Comparison of ENCODE assay signal across 1 cellular context in the genomic region with DNA sequence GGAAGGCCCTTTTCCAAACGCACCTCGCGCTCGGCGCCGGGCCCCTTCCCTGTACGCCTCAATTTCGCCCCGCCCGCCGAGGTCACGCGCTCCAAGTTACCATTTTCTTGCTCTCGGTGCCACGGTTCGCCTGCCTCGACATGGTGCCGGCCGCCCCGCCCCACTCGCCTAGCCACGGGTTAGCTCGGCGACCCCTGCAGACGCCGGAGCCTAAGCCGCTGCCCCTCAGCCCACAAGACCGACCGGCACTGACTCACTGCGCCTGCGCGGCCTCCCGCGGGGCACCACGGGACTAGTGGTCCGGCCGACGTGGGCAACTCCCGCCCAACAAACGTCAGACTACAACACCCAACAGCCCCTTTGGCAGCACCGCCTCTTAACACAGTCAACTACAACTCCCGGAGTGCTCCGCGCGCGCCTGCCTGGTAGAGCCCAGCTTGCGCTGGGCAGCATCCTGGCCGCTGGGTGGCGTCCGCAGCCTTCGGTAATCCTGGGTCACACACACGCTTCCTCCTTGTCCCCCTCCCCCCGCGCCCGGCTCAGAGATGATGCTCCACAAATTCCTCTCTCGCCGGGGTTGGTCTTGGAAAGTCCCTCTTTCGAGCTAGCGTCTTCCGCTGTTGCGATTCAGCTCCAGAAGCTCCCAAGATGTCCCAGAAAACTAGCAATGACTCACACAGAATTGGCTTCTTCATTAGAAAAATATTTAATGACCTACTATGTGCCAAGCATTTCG.
TF ChIP-seq lines count a peak whose summit lies in the region.

A gene (minus strand): TSS at position 250 of the 736 bp plus-strand sequence. CDS start 108 bp downstream, at position 142.

TF ChIP-seq in H1, 55 proteins besides CTCF, POLR2A, EP300 and RAD21 (continues in another document):
- TF ChIP-seq BCL11A (IDR thresholded peaks at IDR 0.05; ENCODE audit: low read depth in 2 of 2, low read length in 2 of 2): no peak
- TF ChIP-seq CHD2 (IDR thresholded peaks at IDR 0.05; ENCODE audit: low read length): peak; percentile 63
- TF ChIP-seq KDM1A (IDR thresholded peaks at IDR 0.05; ENCODE audit: borderline replicate concordance, low read length): peak; percentile 72; the same call in 1 of the 2 replicates
- peak; percentile 75 for TF ChIP-seq JUND (IDR thresholded peaks at IDR 0.05; ENCODE audit: low read length)
- TF ChIP-seq POLR2AphosphoS5 (IDR thresholded peaks at IDR 0.05; ENCODE audit: low read depth, low read length): peak; percentile 56; the same call in 1 of the 2 replicates
- TF ChIP-seq SIRT6 (IDR thresholded peaks at IDR 0.05; ENCODE audit: low read length): no peak
- TF ChIP-seq SAP30 (IDR thresholded peaks at IDR 0.05; ENCODE audit: insufficient read depth, insufficient replicate concordance, low read length): no peak
- no peak for TF ChIP-seq FOSL1 (IDR thresholded peaks at IDR 0.05; ENCODE audit: insufficient read depth, low read depth, low read length)
- TF ChIP-seq CBX5 (IDR thresholded peaks at IDR 0.05; ENCODE audit: low read depth, low read length): no peak
- 0 out of 2 replicates have a peak, but pooled peaks have one; percentile 3 for TF ChIP-seq KDM5A (IDR thresholded peaks at IDR 0.05; ENCODE audit: low read length)
- TF ChIP-seq, protein P1, sequence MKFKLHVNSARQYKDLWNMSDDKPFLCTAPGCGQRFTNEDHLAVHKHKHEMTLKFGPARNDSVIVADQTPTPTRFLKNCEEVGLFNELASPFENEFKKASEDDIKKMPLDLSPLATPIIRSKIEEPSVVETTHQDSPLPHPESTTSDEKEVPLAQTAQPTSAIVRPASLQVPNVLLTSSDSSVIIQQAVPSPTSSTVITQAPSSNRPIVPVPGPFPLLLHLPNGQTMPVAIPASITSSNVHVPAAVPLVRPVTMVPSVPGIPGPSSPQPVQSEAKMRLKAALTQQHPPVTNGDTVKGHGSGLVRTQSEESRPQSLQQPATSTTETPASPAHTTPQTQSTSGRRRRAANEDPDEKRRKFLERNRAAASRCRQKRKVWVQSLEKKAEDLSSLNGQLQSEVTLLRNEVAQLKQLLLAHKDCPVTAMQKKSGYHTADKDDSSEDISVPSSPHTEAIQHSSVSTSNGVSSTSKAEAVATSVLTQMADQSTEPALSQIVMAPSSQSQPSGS (IDR thresholded peaks at IDR 0.05; ENCODE audit: low read length): peak; percentile 32; the same call in 1 of the 2 replicates
- TF ChIP-seq, protein P2, sequence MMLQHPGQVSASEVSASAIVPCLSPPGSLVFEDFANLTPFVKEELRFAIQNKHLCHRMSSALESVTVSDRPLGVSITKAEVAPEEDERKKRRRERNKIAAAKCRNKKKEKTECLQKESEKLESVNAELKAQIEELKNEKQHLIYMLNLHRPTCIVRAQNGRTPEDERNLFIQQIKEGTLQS (IDR thresholded peaks at IDR 0.05; ENCODE audit: insufficient read depth, low read depth, low read length): peak; percentile 67; the same call in 1 of the 2 replicates
- peak; percentile 26 for TF ChIP-seq NANOG (IDR thresholded peaks at IDR 0.05; ENCODE audit: insufficient read depth, low read depth, low read length, poor library complexity, severe bottlenecking)
- TF ChIP-seq RFX5 (IDR thresholded peaks at IDR 0.05; ENCODE audit: borderline replicate concordance, low read depth, low read length): no peak
- TF ChIP-seq SP1 (IDR thresholded peaks at IDR 0.05; ENCODE audit: low read depth, low read length): peak; percentile 83; the same call in 1 of the 2 replicates
- TF ChIP-seq, protein P3, sequence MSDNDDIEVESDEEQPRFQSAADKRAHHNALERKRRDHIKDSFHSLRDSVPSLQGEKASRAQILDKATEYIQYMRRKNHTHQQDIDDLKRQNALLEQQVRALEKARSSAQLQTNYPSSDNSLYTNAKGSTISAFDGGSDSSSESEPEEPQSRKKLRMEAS (IDR thresholded peaks at IDR 0.05): peak; percentile 62
- peak; percentile 84 for TF ChIP-seq SP4 (IDR thresholded peaks at IDR 0.05; ENCODE audit: low read length)
- TF ChIP-seq CEBPB (IDR thresholded peaks at IDR 0.05; ENCODE audit: low read depth, low read length): no peak
- TF ChIP-seq YY1 (IDR thresholded peaks at IDR 0.05; ENCODE audit: low read depth, low read length): peak; percentile 61; the same call in 1 of the 2 replicates
- no peak for TF ChIP-seq RNF2 (IDR thresholded peaks at IDR 0.05; ENCODE audit: borderline replicate concordance, low read depth, low read length, missing control alignments, poor library complexity, severe bottlenecking)
- no peak for TF ChIP-seq SP2 (IDR thresholded peaks at IDR 0.05; ENCODE audit: low read length)
- 0 out of 4 replicates have a peak, but pooled peaks of 1 of the 2 experiments have one; percentile 14 for TF ChIP-seq HDAC2 (IDR thresholded peaks at IDR 0.05; ENCODE audit: borderline replicate concordance in 1 of 2, low read depth in 2 of 2, low read length in 2 of 2)
- no peak for TF ChIP-seq GABPA (IDR thresholded peaks at IDR 0.05; ENCODE audit: borderline replicate concordance, insufficient read depth, low read length)
- TF ChIP-seq EGR1 (IDR thresholded peaks at IDR 0.05; ENCODE audit: borderline replicate concordance, low read depth, low read length): 0 out of 2 replicates have a peak, but pooled peaks have one; percentile 15
- no peak; the same call in 1 of the 2 replicates for TF ChIP-seq PHF8 (conservative IDR thresholded peaks at IDR 0.05; ENCODE audit: low read depth, low read length)
- TF ChIP-seq ZNF274 (IDR thresholded peaks at IDR 0.05; ENCODE audit: borderline replicate concordance, extremely low read depth, low read length): no peak
- no peak for TF ChIP-seq KDM4A (IDR thresholded peaks at IDR 0.05; ENCODE audit: low read depth, low read length, severe bottlenecking)
- no peak for TF ChIP-seq RXRA (IDR thresholded peaks at IDR 0.05; ENCODE audit: insufficient read depth, low read depth, low read length)
- TF ChIP-seq BRCA1 (IDR thresholded peaks at IDR 0.05; ENCODE audit: low read depth, low read length): no peak
- TF ChIP-seq RBBP5 (IDR thresholded peaks at IDR 0.05; ENCODE audit: borderline replicate concordance, low read depth, low read length): 0 out of 2 replicates have a peak, but pooled peaks have one; percentile 84
- peak; percentile 95 for TF ChIP-seq SIX5 (IDR thresholded peaks at IDR 0.05; ENCODE audit: low read depth, low read length)
- peak; percentile 34 for TF ChIP-seq TAF7 (optimal IDR thresholded peaks at IDR 0.05; ENCODE audit: borderline replicate concordance, low read depth, low read length)
- no peak for TF ChIP-seq MAFK (IDR thresholded peaks at IDR 0.05; ENCODE audit: low read depth, low read length)
- TF ChIP-seq ASH2L (IDR thresholded peaks at IDR 0.05; ENCODE audit: low read length): peak; percentile 87
- TF ChIP-seq, protein P4, sequence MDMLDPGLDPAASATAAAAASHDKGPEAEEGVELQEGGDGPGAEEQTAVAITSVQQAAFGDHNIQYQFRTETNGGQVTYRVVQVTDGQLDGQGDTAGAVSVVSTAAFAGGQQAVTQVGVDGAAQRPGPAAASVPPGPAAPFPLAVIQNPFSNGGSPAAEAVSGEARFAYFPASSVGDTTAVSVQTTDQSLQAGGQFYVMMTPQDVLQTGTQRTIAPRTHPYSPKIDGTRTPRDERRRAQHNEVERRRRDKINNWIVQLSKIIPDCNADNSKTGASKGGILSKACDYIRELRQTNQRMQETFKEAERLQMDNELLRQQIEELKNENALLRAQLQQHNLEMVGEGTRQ (IDR thresholded peaks at IDR 0.05; ENCODE audit: low read length): peak; percentile 29; the same call in 1 of the 2 replicates
- peak; percentile 91 for TF ChIP-seq NRF1 (IDR thresholded peaks at IDR 0.05; ENCODE audit: low read depth, low read length)
- 0 out of 2 replicates have a peak, but pooled peaks have one; percentile 37 for TF ChIP-seq GTF2F1 (IDR thresholded peaks at IDR 0.05; ENCODE audit: borderline replicate concordance, low read depth, low read length)
- TF ChIP-seq TEAD4 (IDR thresholded peaks at IDR 0.05; ENCODE audit: low read depth, low read length): peak; percentile 69
- no peak for TF ChIP-seq JUN (IDR thresholded peaks at IDR 0.05; ENCODE audit: low read depth, low read length)
- TF ChIP-seq POU5F1 (IDR thresholded peaks at IDR 0.05; ENCODE audit: low read depth, low read length): no peak
- no peak for TF ChIP-seq CTBP2 (IDR thresholded peaks at IDR 0.05; ENCODE audit: borderline replicate concordance, insufficient read depth, insufficient read length, low read length)
- TF ChIP-seq, protein P5, sequence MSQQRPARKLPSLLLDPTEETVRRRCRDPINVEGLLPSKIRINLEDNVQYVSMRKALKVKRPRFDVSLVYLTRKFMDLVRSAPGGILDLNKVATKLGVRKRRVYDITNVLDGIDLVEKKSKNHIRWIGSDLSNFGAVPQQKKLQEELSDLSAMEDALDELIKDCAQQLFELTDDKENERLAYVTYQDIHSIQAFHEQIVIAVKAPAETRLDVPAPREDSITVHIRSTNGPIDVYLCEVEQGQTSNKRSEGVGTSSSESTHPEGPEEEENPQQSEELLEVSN (IDR thresholded peaks at IDR 0.05): no peak; the same call in 1 of the 2 replicates
- TF ChIP-seq EZH2 (IDR thresholded peaks at IDR 0.05; ENCODE audit: low read depth, low read length, severe bottlenecking): no peak
- TF ChIP-seq CHD1 (IDR thresholded peaks at IDR 0.05; ENCODE audit: low read depth, low read length): no peak
- no peak for TF ChIP-seq CBX8 (IDR thresholded peaks at IDR 0.05; ENCODE audit: borderline replicate concordance, low read depth, low read length)
- peak in 1 of 2 experiments; percentile 89; a peak in 2 of 4 replicates for TF ChIP-seq SIN3A (conservative IDR thresholded peaks at IDR 0.05 in 1 of 2, IDR thresholded peaks at IDR 0.05 in 1 of 2; ENCODE audit: low read depth in 1 of 2, low read length in 2 of 2)
- TF ChIP-seq TCF12 (IDR thresholded peaks at IDR 0.05; ENCODE audit: low read depth, low read length): peak; percentile 81
- TF ChIP-seq TBP (IDR thresholded peaks at IDR 0.05; ENCODE audit: low read depth, low read length): no peak
- TF ChIP-seq CREB1 (IDR thresholded peaks at IDR 0.05): peak; percentile 87
- no peak for TF ChIP-seq SRF (IDR thresholded peaks at IDR 0.05; ENCODE audit: low read depth, low read length)
- TF ChIP-seq TAF1 (IDR thresholded peaks at IDR 0.05; ENCODE audit: low read depth, low read length): 0 out of 2 replicates have a peak, but pooled peaks have one; percentile 33
- no peak for TF ChIP-seq HDAC6 (IDR thresholded peaks at IDR 0.05; ENCODE audit: low read depth, low read length)
- TF ChIP-seq SUZ12 (IDR thresholded peaks at IDR 0.05; ENCODE audit: low read length): no peak
- TF ChIP-seq BACH1 (IDR thresholded peaks at IDR 0.05; ENCODE audit: low read length): peak; percentile 53
